In the genomic region with DNA sequence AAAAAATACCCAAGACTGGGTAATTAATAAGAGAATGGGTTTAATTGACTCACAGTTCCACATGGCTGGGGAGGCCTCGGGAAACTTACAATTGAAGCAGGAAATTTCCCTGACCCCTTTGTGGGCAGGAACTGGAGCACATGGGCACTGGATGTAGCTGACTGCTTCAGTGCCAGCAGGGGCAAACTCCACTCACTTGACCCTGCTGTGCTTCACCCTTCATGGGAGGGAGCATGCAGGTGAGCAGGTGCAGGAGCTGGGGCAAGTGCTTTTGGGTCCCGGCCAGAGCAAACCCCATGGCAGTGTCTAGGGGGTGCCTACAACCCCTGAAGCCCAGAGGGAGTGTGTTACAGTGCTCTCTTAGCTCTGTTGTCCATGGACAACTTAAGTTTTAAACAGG, we compare ENCODE assay signal across 18 cellular contexts.
A peak's percentile ranks its signal among the peaks of the same experiment; 100 is the strongest.
DNase-seq lines count a peak whose midpoint lies in the region; TF ChIP-seq lines count a peak whose summit lies in the region.
"Had no signal": no experiment of that assay in that cellular context is flagged by ENCODE, and none has a peak within 500 bp of the region (broad histone marks: within the 10 kb centered on the region; RNA-seq: fewer than 3 reads in every experiment).

No MANE protein-coding gene starts in this region.

- TF ChIP-seq CTCF in endodermal cell (conservative IDR thresholded peaks at IDR 0.05) (no peak), tibial artery (IDR thresholded peaks at IDR 0.05) (no peak)

- H3K27me3 ChIP-seq in endodermal cell (ENCODE audit: control insufficient read depth, insufficient read depth, low read length, poor library complexity, severe bottlenecking) (no peaks in the 10 kb centered on the region), SJCRH30 (no peaks in the 10 kb centered on the region), tibial artery (no peaks in the 10 kb centered on the region)

- H3K36me3 Mint-ChIP-seq in endodermal cell (ENCODE audit: low read depth): peaks cover 5% of the 10 kb centered on the region

- peaks cover 30% of the 10 kb centered on the region for H3K4me1 Mint-ChIP-seq in endodermal cell

- no peak overlapping the region for H3K9ac ChIP-seq in endodermal cell (ENCODE audit: extremely low read depth, low read length, poor library complexity, severe bottlenecking)

- H3K27me3 Mint-ChIP-seq in endodermal cell (ENCODE audit: insufficient read depth): no peaks in the 10 kb centered on the region

- 93 to 100% methylated on average over 1 to 2 of the region's 2 CpGs for WGBS in endodermal cell (ENCODE audit: insufficient coverage in 1 of 2, insufficient read length in 1 of 2), 2 experiments

- intact Hi-C loops in tibial artery (cut with DNase I; ENCODE audit: low total_unique reads): no loop called here

- no peak overlapping the region for H3K4me3 Mint-ChIP-seq in endodermal cell
- H3K4me3 Mint-ChIP-seq: CD14-positive monocyte had no signal

- peak overlapping the region; percentile 68 for H3K4me3 ChIP-seq in endodermal cell (ENCODE audit: low read length)
- H3K4me3 ChIP-seq in SJCRH30: no peak overlapping the region
- no peak overlapping the region for H3K4me3 ChIP-seq in tibial artery
- H3K4me3 ChIP-seq: HAP-1 had no signal

- H3K4me1 ChIP-seq in endodermal cell (ENCODE audit: control insufficient read depth, insufficient read depth, low read length): peaks cover 5% of the 10 kb centered on the region
- peaks cover 11% of the 10 kb centered on the region for H3K4me1 ChIP-seq in SJCRH30
- peaks cover 0 to 9% (median 0%) of the 10 kb centered on the region in 4 donors for H3K4me1 ChIP-seq in tibial artery

- H3K36me3 ChIP-seq in endodermal cell (ENCODE audit: control insufficient read depth, insufficient read depth, low read length) (no peaks in the 10 kb centered on the region), SJCRH30 (no peaks in the 10 kb centered on the region), tibial artery (no peaks in the 10 kb centered on the region)
- H3K36me3 ChIP-seq: HAP-1 had no signal

- peaks cover 42% of the 10 kb centered on the region for H3K9me3 ChIP-seq in endodermal cell (ENCODE audit: control insufficient read depth, low read length)
- H3K9me3 ChIP-seq in SJCRH30 (replicated peaks): 0 out of 2 replicates have a peak, but pooled peaks cover 3% of the 10 kb centered on the region
- no peaks in the 10 kb centered on the region for H3K9me3 ChIP-seq in tibial artery

- DNase-seq in DMS53 (lab: John Stamatoyannopoulos, UW): peak; percentile 28
- DNase-seq in DMS53 treated with DMSO at 0.1 percent for 48 hours (lab: John Stamatoyannopoulos, UW; ENCODE audit: unreplicated experiment): no peak
- DNase-seq in endodermal cell: no peak
- peak; percentile 40 for DNase-seq in kidney tubule cell (ENCODE audit: low spot score)
- peak; percentile 78 for DNase-seq in renal cortical epithelial cell (ENCODE audit: low read depth)
- DNase-seq in SJCRH30: no peak
- DNase-seq in mucosa of gallbladder (ENCODE audit: low spot score): no peak
- no peak for DNase-seq in tibial artery
- DNase-seq: DND-41, NCI-H1105, NCI-H2081, NCI-H2171 treated with DMSO at 0.1 percent for 48 hours, OCI-M1, Right ventricle myocardium superior had no signal

- no peak overlapping the region for H3K27ac Mint-ChIP-seq in endodermal cell

- peaks cover 25% of the 10 kb centered on the region for H3K9me3 Mint-ChIP-seq in endodermal cell

- H3K27ac ChIP-seq in endodermal cell (ENCODE audit: low read depth, low read length) (no peak overlapping the region), SJCRH30 (no peak overlapping the region), tibial artery (no peak overlapping the region)
- H3K27ac ChIP-seq: 22Rv1, HL-60 had no signal

Comparison
In these comparisons a context has a peak if more than half of its experiments do, and no peak if none do; other contexts are left out.
1. DNase-seq: peak in DMS53 (single experiment), kidney tubule cell (single experiment) and renal cortical epithelial cell (single experiment); none in DMS53 treated with DMSO at 0.1 percent for 48 hours (single experiment), endodermal cell (single experiment), SJCRH30 (0 of 2), mucosa of gallbladder (single experiment) and tibial artery (0 of 2).